In the genomic region with DNA sequence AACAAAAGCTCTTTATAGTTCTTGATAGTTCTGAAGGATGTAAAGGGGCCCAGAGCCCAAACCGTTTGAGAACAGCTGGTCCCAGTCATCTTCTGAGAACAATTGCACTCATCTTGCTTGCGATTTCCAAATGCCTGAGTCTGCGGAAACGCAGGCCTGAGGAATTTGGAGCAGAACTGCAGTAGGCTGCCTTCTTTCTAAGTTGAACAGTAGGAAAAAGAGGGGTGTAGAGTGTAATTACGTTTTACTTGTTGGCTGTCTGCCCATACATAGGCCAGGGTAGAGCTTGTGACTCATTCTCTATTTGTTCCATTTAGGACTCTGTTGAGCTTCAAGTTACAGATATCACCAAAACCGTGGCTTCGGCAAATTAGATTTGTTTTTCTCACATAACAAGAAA, we compare ENCODE assay signal across 10 cellular contexts. TPM values are rescaled to one million over a fixed set of nuclear protein-coding genes. Genes with fewer than 3 reads are reported as not detected.
DNase-seq lines count a peak whose midpoint lies in the region; ATAC-seq and TF ChIP-seq lines count a peak whose summit lies in the region.
"Had no signal": no experiment of that assay in that cellular context is flagged by ENCODE, and none has a peak within 500 bp of the region (broad histone marks: within the 10 kb centered on the region; RNA-seq: fewer than 3 reads in every experiment).

No MANE protein-coding gene starts in this region.

- H3K79me2 ChIP-seq in neural progenitor cell (ENCODE audit: low read depth): no peaks in the 10 kb centered on the region

- H3K4me3 Mint-ChIP-seq in neural progenitor cell: no peak overlapping the region
- H3K4me3 Mint-ChIP-seq: central memory CD8-positive, alpha-beta T cell; T-helper 2 cell treated with Interferon-gamma antibody and Interleukin-4, amounts not matched to agents 5 μg/mL and 100 μg/mL, for 36 hours had no signal

- DNase-seq in AG20443 (ENCODE audit: low spot score) (peak; percentile 24), NCI-H2227 (lab: John Stamatoyannopoulos, UW; ENCODE audit: unreplicated experiment) (peak; percentile 5), fibroblast of gingiva (ENCODE audit: low read depth) (peak; percentile 79), neural progenitor cell (ENCODE audit: low spot score) (no peak), SK-N-DZ (ENCODE audit: low spot score) (no peak)
- no peak for DNase-seq in activated naive CD4-positive, alpha-beta T cell treated with anti-CD3 and anti-CD28 coated beads, Interleukin-2, amount 50 U/mL, for 16 hours
- DNase-seq in stimulated activated naive CD4-positive, alpha-beta T cell (lab: John Stamatoyannopoulos, UW): no peak

- ATAC-seq in HG02571 (IDR thresholded peaks at IDR 0.05; ENCODE audit: unreplicated experiment): no peak

- H3K4me2 ChIP-seq in neural progenitor cell: no peak overlapping the region

- TF ChIP-seq CTCF in neural progenitor cell (IDR thresholded peaks at IDR 0.05): no peak

- H3K27ac Mint-ChIP-seq in neural progenitor cell: no peak overlapping the region
- H3K27ac Mint-ChIP-seq: T-helper 2 cell treated with Interferon-gamma antibody and Interleukin-4, amounts not matched to agents 5 μg/mL and 100 μg/mL, for 36 hours had no signal

- H3K27me3 ChIP-seq in neural progenitor cell: no peaks in the 10 kb centered on the region

- no peaks in the 10 kb centered on the region for H4K20me1 ChIP-seq in neural progenitor cell (ENCODE audit: low read depth)

- H3K9me3 Mint-ChIP-seq in neural progenitor cell: peaks cover 13% of the 10 kb centered on the region
- H3K9me3 Mint-ChIP-seq: T-helper 2 cell treated with Interferon-gamma antibody and Interleukin-4, amounts not matched to agents 5 μg/mL and 100 μg/mL, for 36 hours had no signal

- H3K27me3 Mint-ChIP-seq in neural progenitor cell (ENCODE audit: insufficient read depth, low read depth): peaks cover 3% of the 10 kb centered on the region
- H3K27me3 Mint-ChIP-seq: central memory CD8-positive, alpha-beta T cell had no signal

- no peaks in the 10 kb centered on the region for H3K36me3 ChIP-seq in neural progenitor cell

- peaks cover 4% of the 10 kb centered on the region for H3K9me3 ChIP-seq in neural progenitor cell (ENCODE audit: low read depth)

- H3F3A ChIP-seq in neural progenitor cell (ENCODE audit: low read depth): no peaks in the 10 kb centered on the region

- no peak overlapping the region for H3K4me3 ChIP-seq in neural progenitor cell

- H3K27ac ChIP-seq in neural progenitor cell: no peak overlapping the region

- H3K4me1 ChIP-seq in neural progenitor cell: peaks cover 5% of the 10 kb centered on the region

- peaks cover 10% of the 10 kb centered on the region for H3K4me1 Mint-ChIP-seq in neural progenitor cell
- H3K4me1 Mint-ChIP-seq: central memory CD8-positive, alpha-beta T cell had no signal

- no peak overlapping the region for H3K9ac ChIP-seq in neural progenitor cell

- H2AFZ ChIP-seq in neural progenitor cell (replicated peaks): peak overlapping the region; percentile 18

- peaks cover 3% of the 10 kb centered on the region for H3K36me3 Mint-ChIP-seq in neural progenitor cell

RNA-seq across cellular contexts. Expression of a gene that starts 42.0 kb away (rescaled TPM):
- 10.6 and 15.5 TPM in 2 replicates for total RNA-seq in neural progenitor cell (ENCODE audit: low replicate concordance)
- polyA plus RNA-seq in SK-N-DZ (2014; cell fraction: cytosol; rRNA removed): 4.7 and 7.1 TPM in 2 replicates
- polyA plus RNA-seq in SK-N-DZ (2014; cell fraction: nucleus; rRNA removed): 6.0 and 6.6 TPM in 2 replicates

Comparison
In these comparisons a context has a peak if more than half of its experiments do, and no peak if none do; other contexts are left out.
1. DNase-seq: peak in AG20443 (single experiment), NCI-H2227 (single experiment) and fibroblast of gingiva (single experiment); none in neural progenitor cell (single experiment), activated naive CD4-positive, alpha-beta T cell treated with anti-CD3 and anti-CD28 coated beads, Interleukin-2, amount 50 U/mL, for 16 hours (single experiment), stimulated activated naive CD4-positive, alpha-beta T cell (0 of 6) and SK-N-DZ (single experiment).